In the genomic region with DNA sequence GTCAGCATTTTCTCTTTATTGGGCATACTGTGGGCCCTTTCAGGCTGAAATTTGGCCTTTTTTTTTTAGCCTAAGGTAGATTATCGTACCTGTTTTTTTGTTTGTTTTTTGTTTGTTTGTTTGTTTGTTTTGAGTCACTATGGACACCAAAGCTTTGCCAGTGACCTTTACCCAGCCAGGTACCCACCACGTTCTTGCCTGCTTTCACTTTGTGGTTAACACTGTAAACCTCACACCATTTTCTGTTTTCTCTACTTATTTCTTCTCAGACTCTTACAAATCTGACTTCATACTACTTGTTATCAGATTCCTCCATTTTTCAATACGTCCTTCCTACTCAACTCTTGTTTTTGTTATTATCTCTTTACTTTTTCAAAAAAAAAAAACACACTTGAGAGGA, we compare ENCODE assay signal across 19 cellular contexts.
DNase-seq lines count a peak whose midpoint lies in the region; ATAC-seq, FAIRE-seq and TF ChIP-seq lines count a peak whose summit lies in the region.
"Had no signal": no experiment of that assay in that cellular context is flagged by ENCODE, and none has a peak within 500 bp of the region (broad histone marks: within the 10 kb centered on the region; RNA-seq: fewer than 3 reads in every experiment).

No MANE protein-coding gene starts in this region.

- H3K4me1 Mint-ChIP-seq in activated CD4-positive, alpha-beta T cell treated with anti-CD3 and anti-CD28 coated beads, Interleukin-2, amount 10 ng/mL, durations not matched to agents 24 days and 14 days, result peaks cover 11% of the 10 kb centered on the region
- H3K4me1 Mint-ChIP-seq in activated T-helper 17 cell treated with anti-CD3 and anti-CD28 coated beads, Interleukin-2, amount 50 U/mL, for 72 hours, result peaks cover 11% of the 10 kb centered on the region
- peaks cover 25 to 26% of the 10 kb centered on the region in 2 donors for H3K4me1 Mint-ChIP-seq in immature natural killer cell
- no peaks in the 10 kb centered on the region for H3K4me1 Mint-ChIP-seq in osteocyte (ENCODE audit: unreplicated experiment)

- ATAC-seq in activated T-helper 17 cell treated with anti-CD3 and anti-CD28 coated beads, Interleukin-2, amount 50 U/mL, for 72 hours (replicated peaks), result no peak
- no peak for ATAC-seq in HG03442 (IDR thresholded peaks at IDR 0.05; ENCODE audit: unreplicated experiment)

- peaks cover 8% of the 10 kb centered on the region for H3K9me3 Mint-ChIP-seq in activated CD4-positive, alpha-beta T cell treated with anti-CD3 and anti-CD28 coated beads, Interleukin-2, amount 10 ng/mL, durations not matched to agents 24 days and 14 days
- no peaks in the 10 kb centered on the region for H3K9me3 Mint-ChIP-seq in activated T-helper 17 cell treated with anti-CD3 and anti-CD28 coated beads, Interleukin-2, amount 50 U/mL, for 72 hours
- H3K9me3 Mint-ChIP-seq in immature natural killer cell (no peaks in the 10 kb centered on the region), osteocyte (ENCODE audit: unreplicated experiment) (peaks cover 20% of the 10 kb centered on the region)
- H3K9me3 Mint-ChIP-seq: HFFc6 had no signal

- H3K4me3 Mint-ChIP-seq in activated CD4-positive, alpha-beta T cell treated with anti-CD3 and anti-CD28 coated beads, Interleukin-2, amount 10 ng/mL, durations not matched to agents 24 days and 14 days, result no peak overlapping the region
- H3K4me3 Mint-ChIP-seq in activated T-helper 17 cell treated with anti-CD3 and anti-CD28 coated beads, Interleukin-2, amount 50 U/mL, for 72 hours, result no peak overlapping the region
- H3K4me3 Mint-ChIP-seq in immature natural killer cell (peak overlapping the region in 4 of 5 donors; percentile 1 to 42 (median 10)), osteocyte (ENCODE audit: unreplicated experiment) (no peak overlapping the region)
- H3K4me3 Mint-ChIP-seq: HFFc6 had no signal

- TF ChIP-seq CTCF in osteocyte (IDR thresholded peaks at IDR 0.05), result no peak

- peak; percentile 88 for FAIRE-seq in GM19239 (lab: Jason Lieb, UNC)
- FAIRE-seq: GM12892, RCC 7860 had no signal

- peak; percentile 57 for DNase-seq in activated CD4-positive, alpha-beta T cell treated with anti-CD3 and anti-CD28 coated beads, Interleukin-2, amount 10 ng/mL, durations not matched to agents 24 days and 14 days
- DNase-seq in activated CD4-positive, alpha-beta T cell treated with anti-CD3 and anti-CD28 coated beads for 4 hours, result no peak
- DNase-seq in GM19239 (ENCODE audit: insufficient read length, low spot score), result no peak
- peak; percentile 47 to 59 (median 52) for DNase-seq in immature natural killer cell
- no peak for DNase-seq in osteocyte (ENCODE audit: extremely low spot score, unreplicated experiment)
- no peak for DNase-seq in GM19238 (ENCODE audit: insufficient read length, low spot score)
- DNase-seq: 8988T, Caco-2, GOT3, HFFc6, NCI-H1417 treated with DMSO at 0.1 percent for 48 hours, NCI-H2029, NCI-H2171 treated with DMSO at 0.1 percent for 48 hours, NCI-H774, SHP77 had no signal

- intact Hi-C loops in activated CD4-positive, alpha-beta T cell treated with anti-CD3 and anti-CD28 coated beads, Interleukin-2, amount 10 ng/mL, durations not matched to agents 24 days and 14 days (cut with micrococcal nuclease), result no loop called here

- no peaks in the 10 kb centered on the region for H3K27me3 Mint-ChIP-seq in activated CD4-positive, alpha-beta T cell treated with anti-CD3 and anti-CD28 coated beads, Interleukin-2, amount 10 ng/mL, durations not matched to agents 24 days and 14 days
- no peaks in the 10 kb centered on the region for H3K27me3 Mint-ChIP-seq in activated T-helper 17 cell treated with anti-CD3 and anti-CD28 coated beads, Interleukin-2, amount 50 U/mL, for 72 hours
- H3K27me3 Mint-ChIP-seq in immature natural killer cell (ENCODE audit: low read depth in 3 of 3), result peaks cover 0 to 4% (median 3%) of the 10 kb centered on the region in 3 donors
- no peaks in the 10 kb centered on the region for H3K27me3 Mint-ChIP-seq in osteocyte (ENCODE audit: unreplicated experiment)

- peak overlapping the region; percentile 66 for H3K27ac Mint-ChIP-seq in activated CD4-positive, alpha-beta T cell treated with anti-CD3 and anti-CD28 coated beads, Interleukin-2, amount 10 ng/mL, durations not matched to agents 24 days and 14 days
- peak overlapping the region; percentile 47 for H3K27ac Mint-ChIP-seq in activated T-helper 17 cell treated with anti-CD3 and anti-CD28 coated beads, Interleukin-2, amount 50 U/mL, for 72 hours
- peak overlapping the region; percentile 27 to 96 (median 68) for H3K27ac Mint-ChIP-seq in immature natural killer cell
- H3K27ac Mint-ChIP-seq in osteocyte (ENCODE audit: unreplicated experiment), result no peak overlapping the region
- H3K27ac Mint-ChIP-seq: HFFc6 had no signal

- H3K36me3 Mint-ChIP-seq in activated CD4-positive, alpha-beta T cell treated with anti-CD3 and anti-CD28 coated beads, Interleukin-2, amount 10 ng/mL, durations not matched to agents 24 days and 14 days (ENCODE audit: low read depth), result peaks cover 58% of the 10 kb centered on the region
- H3K36me3 Mint-ChIP-seq in activated T-helper 17 cell treated with anti-CD3 and anti-CD28 coated beads, Interleukin-2, amount 50 U/mL, for 72 hours (ENCODE audit: low read depth), result peaks cover 68% of the 10 kb centered on the region
- peaks cover 9 to 32% (median 31%) of the 10 kb centered on the region in 3 donors for H3K36me3 Mint-ChIP-seq in immature natural killer cell
- peaks cover 23% of the 10 kb centered on the region for H3K36me3 Mint-ChIP-seq in osteocyte (ENCODE audit: unreplicated experiment)

Comparison
In these comparisons a context has a peak if more than half of its experiments do, and no peak if none do; other contexts are left out.
1. DNase-seq: peak in activated CD4-positive, alpha-beta T cell treated with anti-CD3 and anti-CD28 coated beads, Interleukin-2, amount 10 ng/mL, durations not matched to agents 24 days and 14 days (single experiment) and immature natural killer cell (3 of 3); none in activated CD4-positive, alpha-beta T cell treated with anti-CD3 and anti-CD28 coated beads for 4 hours (0 of 2), GM19239 (single experiment), osteocyte (single experiment) and GM19238 (single experiment).
2. H3K4me3 Mint-ChIP-seq: peak in immature natural killer cell (4 of 5); none in activated CD4-positive, alpha-beta T cell treated with anti-CD3 and anti-CD28 coated beads, Interleukin-2, amount 10 ng/mL, durations not matched to agents 24 days and 14 days (single experiment), activated T-helper 17 cell treated with anti-CD3 and anti-CD28 coated beads, Interleukin-2, amount 50 U/mL, for 72 hours (single experiment) and osteocyte (single experiment).